Comparison of ENCODE assay signal across 1 cellular context in genomic region chr10:17007381-17007780, GRCh38.
TF ChIP-seq lines count a peak whose summit lies in the region.

No MANE protein-coding gene starts in this region.

TF ChIP-seq in IMR-90, 13 proteins besides CTCF, POLR2A, EP300 and RAD21 (continued from another document):
- TF ChIP-seq ELK1 (IDR thresholded peaks at IDR 0.05; ENCODE audit: borderline replicate concordance, low read depth, low read length): no peak
- TF ChIP-seq CEBPB (IDR thresholded peaks at IDR 0.05; ENCODE audit: low read depth, low read length): no peak
- no peak for TF ChIP-seq MXI1 (IDR thresholded peaks at IDR 0.05; ENCODE audit: borderline replicate concordance, low read depth, low read length)
- no peak for TF ChIP-seq BHLHE40 (IDR thresholded peaks at IDR 0.05; ENCODE audit: low read depth, low read length)
- TF ChIP-seq CHD1 (IDR thresholded peaks at IDR 0.05; ENCODE audit: low read depth, low read length): no peak
- no peak for TF ChIP-seq RFX5 (IDR thresholded peaks at IDR 0.05; ENCODE audit: low read depth, low read length)
- TF ChIP-seq USF2 (IDR thresholded peaks at IDR 0.05; ENCODE audit: low read depth, low read length): no peak
